Comparison of ENCODE assay signal across 23 cellular contexts in the genomic region with DNA sequence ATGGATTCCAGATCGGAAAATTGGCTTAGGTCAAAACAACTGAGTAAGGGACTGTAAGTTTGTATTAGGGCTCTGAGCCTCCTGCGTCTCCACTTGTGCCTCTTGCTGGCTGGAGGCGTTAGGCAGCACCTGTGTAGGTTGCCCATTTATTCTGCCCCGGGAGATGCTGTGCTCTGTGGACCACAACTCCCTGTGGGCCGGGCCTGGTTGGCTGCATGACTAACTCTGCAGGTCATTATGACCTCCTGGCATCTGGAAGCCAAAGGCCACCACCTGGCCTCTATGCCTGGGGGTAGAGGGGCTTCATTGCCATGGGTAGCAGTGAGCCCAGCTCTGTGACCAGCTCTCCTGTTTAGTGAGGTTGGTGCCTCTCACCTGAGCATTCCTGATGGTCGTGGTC. TPM values are rescaled to one million over a fixed set of nuclear protein-coding genes. Genes with fewer than 3 reads are reported as not detected.
DNase-seq lines count a peak whose midpoint lies in the region; ATAC-seq and TF ChIP-seq lines count a peak whose summit lies in the region.
"Had no signal": no experiment of that assay in that cellular context is flagged by ENCODE, and none has a peak within 500 bp of the region (broad histone marks: within the 10 kb centered on the region; RNA-seq: fewer than 3 reads in every experiment).

No MANE protein-coding gene starts in this region.

- no peaks in the 10 kb centered on the region for H3K79me2 ChIP-seq in Karpas-422 (ENCODE audit: low read length)

- no peaks in the 10 kb centered on the region for H3K9me3 ChIP-seq in CD8-positive, alpha-beta memory T cell (ENCODE audit: low read length)
- H3K9me3 ChIP-seq in Karpas-422 (ENCODE audit: low read length), result no peaks in the 10 kb centered on the region
- H3K9me3 ChIP-seq: heart right ventricle, testis had no signal

- no peaks in the 10 kb centered on the region for H3K9me2 ChIP-seq in Karpas-422 (replicated peaks; ENCODE audit: insufficient read depth, low read length)

- peak overlapping the region; percentile 8 for H3K9ac ChIP-seq in Karpas-422 (ENCODE audit: low read length)

- peak overlapping the region; percentile 48 for H3K4me2 ChIP-seq in Karpas-422 (ENCODE audit: low read depth, low read length, poor library complexity, severe bottlenecking)

- H3K27me3 Mint-ChIP-seq in CD8-positive, alpha-beta memory T cell, result no peaks in the 10 kb centered on the region
- no peaks in the 10 kb centered on the region for H3K27me3 Mint-ChIP-seq in activated naive CD8-positive, alpha-beta T cell treated with anti-CD3 and anti-CD28 coated beads, Interleukin-2, amount 50 U/mL, for 24 hours
- no peaks in the 10 kb centered on the region for H3K27me3 Mint-ChIP-seq in osteocyte (ENCODE audit: unreplicated experiment)

- peak overlapping the region; percentile 45 for H3K27ac ChIP-seq in CD8-positive, alpha-beta memory T cell (ENCODE audit: low read depth, low read length)
- no peak overlapping the region for H3K27ac ChIP-seq in Karpas-422 (ENCODE audit: low read length)
- H3K27ac ChIP-seq: heart right ventricle, skin epidermis, testis had no signal

- POLR2A ChIA-PET in CD8-positive, alpha-beta memory T cell (lab: Charles Lee), result no interaction called here

- H3K9me3 Mint-ChIP-seq in CD8-positive, alpha-beta memory T cell, result no peaks in the 10 kb centered on the region
- no peaks in the 10 kb centered on the region for H3K9me3 Mint-ChIP-seq in activated naive CD8-positive, alpha-beta T cell treated with anti-CD3 and anti-CD28 coated beads, Interleukin-2, amount 50 U/mL, for 24 hours
- no peaks in the 10 kb centered on the region for H3K9me3 Mint-ChIP-seq in osteocyte (ENCODE audit: unreplicated experiment)
- H3K9me3 Mint-ChIP-seq: CD8-positive, alpha-beta T cell had no signal

- no peak overlapping the region for H3K27ac Mint-ChIP-seq in CD8-positive, alpha-beta memory T cell
- H3K27ac Mint-ChIP-seq in activated naive CD8-positive, alpha-beta T cell treated with anti-CD3 and anti-CD28 coated beads, Interleukin-2, amount 50 U/mL, for 24 hours, result peak overlapping the region; percentile 90
- H3K27ac Mint-ChIP-seq in osteocyte (ENCODE audit: unreplicated experiment), result no peak overlapping the region
- H3K27ac Mint-ChIP-seq: CD8-positive, alpha-beta T cell had no signal

- ATAC-seq in activated naive CD8-positive, alpha-beta T cell treated with anti-CD3 and anti-CD28 coated beads, Interleukin-2, amount 50 U/mL, for 24 hours, result peak; percentile 26
- ATAC-seq in GM18868 (IDR thresholded peaks at IDR 0.05; ENCODE audit: unreplicated experiment), result no peak
- ATAC-seq: CD8-positive, alpha-beta T cell; heart right ventricle; left cardiac atrium; PC-3 had no signal

- DNase-seq in CD8-positive, alpha-beta memory T cell, result no peak
- DNase-seq in Karpas-422 (peak; percentile 80), osteocyte (ENCODE audit: extremely low spot score, unreplicated experiment) (peak; percentile 36), OCI-M2 (lab: John Stamatoyannopoulos, UW; ENCODE audit: unreplicated experiment) (no peak)
- DNase-seq in activated naive CD8-positive, alpha-beta T cell treated with anti-CD3 and anti-CD28 coated beads, Interleukin-2, amount 50 U/mL, for 24 hours, result no peak
- DNase-seq in activated T-cell treated with anti-CD3 and anti-CD28 coated beads, Interleukin-2, amount 50 U/mL, for 1 hour, result no peak
- DNase-seq: CD8-positive, alpha-beta T cell; effector memory CD4-positive, alpha-beta T cell; foreskin fibroblast; heart right ventricle; KBM-7; left cardiac atrium; NCI-H1436; NCI-H2107; NCI-H446; occipital lobe; PC-3; SHP77 treated with DMSO at 0.1 percent for 48 hours; stimulated activated CD4-positive, alpha-beta T cell treated with anti-CD3 and anti-CD28 coated beads, Interleukin-1b, Interleukin-23, amount 100 ng/mL, for 48 hours; SW 1271; testis had no signal

- no peaks in the 10 kb centered on the region for H4K20me1 ChIP-seq in Karpas-422 (ENCODE audit: insufficient read depth, low read depth, low read length)

- CTCF ChIA-PET in CD8-positive, alpha-beta memory T cell (lab: Charles Lee), result no interaction called here

- no peak for TF ChIP-seq CTCF in osteocyte (IDR thresholded peaks at IDR 0.05)

- peaks cover 8% of the 10 kb centered on the region for H3K4me1 ChIP-seq in CD8-positive, alpha-beta memory T cell (ENCODE audit: insufficient read depth, low read length)
- peaks cover 30% of the 10 kb centered on the region for H3K4me1 ChIP-seq in Karpas-422 (ENCODE audit: low read length)
- H3K4me1 ChIP-seq: heart right ventricle, testis had no signal

- H3K4me1 Mint-ChIP-seq in CD8-positive, alpha-beta memory T cell, result peaks cover 0 to 2% (median 0%) of the 10 kb centered on the region in 3 donors
- peaks cover 31% of the 10 kb centered on the region for H3K4me1 Mint-ChIP-seq in activated naive CD8-positive, alpha-beta T cell treated with anti-CD3 and anti-CD28 coated beads, Interleukin-2, amount 50 U/mL, for 24 hours
- no peaks in the 10 kb centered on the region for H3K4me1 Mint-ChIP-seq in osteocyte (ENCODE audit: unreplicated experiment)

- no peak overlapping the region for H2AFZ ChIP-seq in Karpas-422 (ENCODE audit: low read length)

- H3K27me3 ChIP-seq in CD8-positive, alpha-beta memory T cell (ENCODE audit: insufficient read depth, low read length, poor library complexity, severe bottlenecking), result no peaks in the 10 kb centered on the region
- no peaks in the 10 kb centered on the region for H3K27me3 ChIP-seq in Karpas-422 (ENCODE audit: low read length)
- H3K27me3 ChIP-seq: heart right ventricle, testis had no signal

- H3K4me3 Mint-ChIP-seq in CD8-positive, alpha-beta memory T cell, result no peak overlapping the region
- H3K4me3 Mint-ChIP-seq in activated naive CD8-positive, alpha-beta T cell treated with anti-CD3 and anti-CD28 coated beads, Interleukin-2, amount 50 U/mL, for 24 hours, result peak overlapping the region; percentile 49
- H3K4me3 Mint-ChIP-seq in osteocyte (ENCODE audit: unreplicated experiment), result no peak overlapping the region
- H3K4me3 Mint-ChIP-seq: CD8-positive, alpha-beta T cell had no signal

- H3K36me3 ChIP-seq in CD8-positive, alpha-beta memory T cell (ENCODE audit: insufficient read depth, low read length), result no peaks in the 10 kb centered on the region
- no peaks in the 10 kb centered on the region for H3K36me3 ChIP-seq in Karpas-422 (ENCODE audit: insufficient read depth, low read length)
- H3K36me3 ChIP-seq: heart right ventricle had no signal

- H3K36me3 Mint-ChIP-seq in CD8-positive, alpha-beta memory T cell, result peaks cover 0 to 4% (median 1%) of the 10 kb centered on the region in 3 donors
- H3K36me3 Mint-ChIP-seq in activated naive CD8-positive, alpha-beta T cell treated with anti-CD3 and anti-CD28 coated beads, Interleukin-2, amount 50 U/mL, for 24 hours (ENCODE audit: low read depth), result peaks cover 4% of the 10 kb centered on the region
- no peaks in the 10 kb centered on the region for H3K36me3 Mint-ChIP-seq in osteocyte (ENCODE audit: unreplicated experiment)
- H3K36me3 Mint-ChIP-seq: CD8-positive, alpha-beta T cell had no signal

- H3K4me3 ChIP-seq in CD8-positive, alpha-beta memory T cell (ENCODE audit: low read length), result no peak overlapping the region
- H3K4me3 ChIP-seq in Karpas-422 (ENCODE audit: low read length), result no peak overlapping the region; the same call in 1 of the 2 replicates
- H3K4me3 ChIP-seq: heart right ventricle, skin epidermis, testis had no signal

RNA-seq across cellular contexts. Expression of a gene that starts 36.0 kb away (rescaled TPM):
- 10 to 100 TPM; 59.3 to 64.6 TPM for total RNA-seq in CD8-positive, alpha-beta memory T cell
- polyA plus RNA-seq in CD8-positive, alpha-beta memory T cell, result 21.4 TPM
- total RNA-seq in Karpas-422 (2014; rRNA removed; shearing (Covaris generic); ENCODE audit: low replicate concordance), result 80.5 and 111 TPM in 2 replicates
- 9.8 and 12.1 TPM in 2 replicates for total RNA-seq in osteocyte

Comparison
In these comparisons a context has a peak if more than half of its experiments do, and no peak if none do; other contexts are left out.
1. DNase-seq: peak in Karpas-422 (single experiment) and osteocyte (single experiment); none in CD8-positive, alpha-beta memory T cell (0 of 5), activated naive CD8-positive, alpha-beta T cell treated with anti-CD3 and anti-CD28 coated beads, Interleukin-2, amount 50 U/mL, for 24 hours (single experiment), activated T-cell treated with anti-CD3 and anti-CD28 coated beads, Interleukin-2, amount 50 U/mL, for 1 hour (single experiment) and OCI-M2 (single experiment).